In the genomic region with DNA sequence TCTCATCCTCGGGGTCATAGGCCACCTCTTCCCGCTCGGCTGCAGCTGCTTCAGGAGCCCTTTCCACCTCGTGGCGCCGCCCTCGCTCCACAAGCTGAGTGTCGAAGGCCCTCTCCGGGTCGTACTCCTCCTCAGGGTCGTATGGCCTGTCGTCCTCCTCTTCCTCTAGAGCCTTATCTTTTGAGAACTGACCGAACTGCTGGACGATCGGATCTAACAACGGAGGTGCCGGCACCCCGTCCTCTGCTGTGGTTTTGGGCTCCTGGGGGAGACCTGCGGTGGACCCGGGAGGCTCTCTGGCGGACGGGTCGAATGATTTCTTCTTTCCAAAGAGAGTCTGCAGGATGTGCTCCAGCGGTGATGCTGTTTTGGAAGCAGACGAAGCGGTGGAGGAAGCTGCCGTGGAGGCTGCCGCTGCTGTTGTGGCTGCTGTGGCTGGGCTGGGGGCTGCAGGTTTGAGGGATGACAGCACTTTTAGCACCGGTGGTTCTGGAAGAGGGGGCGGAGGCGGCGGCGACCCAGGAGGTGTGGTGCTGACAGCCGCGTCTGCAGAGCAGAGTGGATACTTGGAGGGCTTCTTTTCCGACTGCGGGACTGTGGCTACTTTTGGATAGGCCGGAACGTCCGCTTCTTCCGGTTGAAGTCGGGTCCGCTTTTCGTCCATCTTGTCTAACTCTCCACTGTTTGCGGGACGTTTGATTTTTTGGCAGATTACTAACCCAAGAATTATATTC, we compare ENCODE assay signal across 13 cellular contexts.
"Had no signal": no experiment of that assay in that cellular context is flagged by ENCODE, and none has a peak within 500 bp of the region (broad histone marks: within the 10 kb centered on the region; RNA-seq: fewer than 3 reads in every experiment).

No MANE protein-coding gene starts in this region.

- H3K4me3 Mint-ChIP-seq: activated CD4-positive, alpha-beta T cell treated with anti-CD3 and anti-CD28 coated beads, Interleukin-2, amount 10 ng/mL, durations not matched to agents 24 days and 14 days had no signal

- H3K9me3 ChIP-seq: gastroesophageal sphincter, lower lobe of right lung, pancreas, sigmoid colon, spleen had no signal

- DNase-seq: activated CD4-positive, alpha-beta T cell treated with anti-CD3 and anti-CD28 coated beads, Interleukin-2, amount 10 ng/mL, durations not matched to agents 24 days and 14 days; left colon; lower lobe of right lung; midbrain; sigmoid colon; spleen; stimulated activated CD4-positive, alpha-beta T cell treated with anti-CD3 and anti-CD28 coated beads, Interleukin-1b, Interleukin-23, amount 100 ng/mL, for 48 hours; T-helper 1 cell; WERI-Rb-1 had no signal

- FAIRE-seq: bronchial epithelial cell, pancreas had no signal

- H3K27me3 ChIP-seq: gastroesophageal sphincter, pancreas, sigmoid colon, spleen had no signal

- H3K4me1 ChIP-seq: pancreas had no signal

- H3K4me3 ChIP-seq: gastroesophageal sphincter, lower lobe of right lung, pancreas, sigmoid colon, SK-N-MC, spleen had no signal

- H3K27me3 Mint-ChIP-seq: activated CD4-positive, alpha-beta T cell treated with anti-CD3 and anti-CD28 coated beads, Interleukin-2, amount 10 ng/mL, durations not matched to agents 24 days and 14 days had no signal

- H3K27ac Mint-ChIP-seq: activated CD4-positive, alpha-beta T cell treated with anti-CD3 and anti-CD28 coated beads, Interleukin-2, amount 10 ng/mL, durations not matched to agents 24 days and 14 days had no signal

- H3K9me3 Mint-ChIP-seq: activated CD4-positive, alpha-beta T cell treated with anti-CD3 and anti-CD28 coated beads, Interleukin-2, amount 10 ng/mL, durations not matched to agents 24 days and 14 days had no signal

- ATAC-seq: gastroesophageal sphincter, left colon, lower lobe of right lung, pancreas had no signal

- H3K27ac ChIP-seq: gastroesophageal sphincter, lower lobe of right lung, pancreas, sigmoid colon, SK-N-MC, spleen, WERI-Rb-1 had no signal
